Comparison of ENCODE assay signal across 28 cellular contexts in genomic region chr3:73175698-73176097, GRCh38.
"Had no signal": no experiment of that assay in that cellular context is flagged by ENCODE, and none has a peak within 500 bp of the region (broad histone marks: within the 10 kb centered on the region; RNA-seq: fewer than 3 reads in every experiment).

No MANE protein-coding gene starts in this region.

- H3K36me3 ChIP-seq: breast epithelium, esophagus squamous epithelium, pancreas, right atrium auricular region, stomach, thyroid gland, upper lobe of left lung, vagina had no signal

- H3K4me1 ChIP-seq: breast epithelium, esophagus squamous epithelium, pancreas, right atrium auricular region, stomach, thyroid gland, upper lobe of left lung, vagina had no signal

- FAIRE-seq: kidney, pancreas had no signal

- DNase-seq: activated CD4-positive, alpha-beta memory T cell treated with anti-CD3 and anti-CD28 coated beads, Interleukin-2, amount 10 ng/mL, durations not matched to agents 7 days and 5 days; activated CD4-positive, alpha-beta T cell treated with anti-CD3 and anti-CD28 coated beads for 1 hour; activated CD4-positive, alpha-beta T cell treated with anti-CD3 and anti-CD28 coated beads, Interleukin-2, amount 10 ng/mL, durations not matched to agents 7 days and 5 days; activated CD8-positive, alpha-beta memory T cell treated with anti-CD3 and anti-CD28 coated beads, Interleukin-2, amount 50 U/mL, for 48 hours; activated gamma-delta T cell; activated naive CD4-positive, alpha-beta T cell treated with anti-CD3 and anti-CD28 coated beads, Interleukin-2, amount 50 U/mL, for 16 hours; activated T-cell treated with anti-CD3 and anti-CD28 coated beads, Interleukin-2, amount 50 U/mL, for 24 hours; central memory CD4-positive, alpha-beta T cell; esophagus squamous epithelium; foreskin melanocyte; immature natural killer cell; kidney; left colon; midbrain; naive thymus-derived CD4-positive, alpha-beta T cell; nucleus accumbens; pancreas; stimulated activated CD4-positive, alpha-beta T cell treated with anti-CD3 and anti-CD28 coated beads, Interleukin-2, amount 100 ng/mL, for 24 hours; stimulated activated naive B cell treated with anti-CD40 and anti-IgM and Interleukin-4, amounts not matched to agents 10 μg/mL and 1 μg/mL and 100 μg/mL, for 72 hours; stomach; T-helper 2 cell; thyroid gland; upper lobe of left lung had no signal

- H3K9me3 ChIP-seq: breast epithelium, esophagus squamous epithelium, pancreas, right atrium auricular region, stomach, thyroid gland, upper lobe of left lung, vagina had no signal

- H3K27me3 ChIP-seq: breast epithelium, esophagus squamous epithelium, pancreas, right atrium auricular region, stomach, thyroid gland, upper lobe of left lung, vagina had no signal

- H3K27ac ChIP-seq: breast epithelium, epithelial cell of prostate, esophagus squamous epithelium, pancreas, right atrium auricular region, stomach, thyroid gland, upper lobe of left lung, vagina had no signal

- H3K4me2 ChIP-seq: smooth muscle cell had no signal

- H3K4me3 ChIP-seq: breast epithelium, esophagus squamous epithelium, pancreas, right atrium auricular region, smooth muscle cell, stomach, thyroid gland, upper lobe of left lung, vagina had no signal
